ENCODE assay signal across 7 cellular contexts in genomic region chr6:115750292-115750691, GRCh38.
"Had no signal": no experiment of that assay in that cellular context is flagged by ENCODE, and none has a peak within 500 bp of the region (broad histone marks: within the 10 kb centered on the region; RNA-seq: fewer than 3 reads in every experiment).

No MANE protein-coding gene starts in this region.

- H3K27ac ChIP-seq: HL-60 had no signal

- H3K4me3 Mint-ChIP-seq: IgD-negative memory B cell had no signal

- H3K36me3 Mint-ChIP-seq: IgD-negative memory B cell had no signal

- H3K27me3 Mint-ChIP-seq: IgD-negative memory B cell had no signal

- DNase-seq: IMR-90, KBM-7, KG1 had no signal

- ATAC-seq: HepG2, K562 had no signal

- H3K27ac Mint-ChIP-seq: IgD-negative memory B cell had no signal

- H3K4me1 Mint-ChIP-seq: IgD-negative memory B cell had no signal

- H3K4me3 ChIP-seq: K562 had no signal
